Comparison of ENCODE assay signal across 1 cellular context in the genomic region with DNA sequence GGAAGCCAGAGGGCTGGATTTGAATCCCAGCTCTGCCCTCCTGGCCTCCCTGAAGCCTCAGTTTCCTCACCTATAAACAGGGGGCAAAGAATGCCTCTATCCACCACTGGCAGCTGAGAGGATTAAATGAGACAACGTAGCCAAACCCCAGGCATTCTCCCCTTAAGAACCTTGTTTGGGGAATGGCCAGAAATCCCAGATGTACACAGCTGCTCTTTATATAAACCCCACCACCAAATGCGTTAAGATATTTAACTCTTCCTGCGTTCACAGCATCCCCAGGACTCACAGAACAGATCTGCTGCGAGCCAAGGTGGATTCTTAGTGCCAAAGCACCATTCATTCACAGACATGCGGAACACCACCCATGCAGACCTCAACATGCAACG.
A peak's percentile ranks its signal among the peaks of the same experiment; 100 is the strongest.
TF ChIP-seq lines count a peak whose summit lies in the region.

No MANE protein-coding gene starts in this region.

TF ChIP-seq in K562, 482 proteins besides CTCF, POLR2A, EP300 and RAD21 (continued from another document):
- TF ChIP-seq, protein P1, sequence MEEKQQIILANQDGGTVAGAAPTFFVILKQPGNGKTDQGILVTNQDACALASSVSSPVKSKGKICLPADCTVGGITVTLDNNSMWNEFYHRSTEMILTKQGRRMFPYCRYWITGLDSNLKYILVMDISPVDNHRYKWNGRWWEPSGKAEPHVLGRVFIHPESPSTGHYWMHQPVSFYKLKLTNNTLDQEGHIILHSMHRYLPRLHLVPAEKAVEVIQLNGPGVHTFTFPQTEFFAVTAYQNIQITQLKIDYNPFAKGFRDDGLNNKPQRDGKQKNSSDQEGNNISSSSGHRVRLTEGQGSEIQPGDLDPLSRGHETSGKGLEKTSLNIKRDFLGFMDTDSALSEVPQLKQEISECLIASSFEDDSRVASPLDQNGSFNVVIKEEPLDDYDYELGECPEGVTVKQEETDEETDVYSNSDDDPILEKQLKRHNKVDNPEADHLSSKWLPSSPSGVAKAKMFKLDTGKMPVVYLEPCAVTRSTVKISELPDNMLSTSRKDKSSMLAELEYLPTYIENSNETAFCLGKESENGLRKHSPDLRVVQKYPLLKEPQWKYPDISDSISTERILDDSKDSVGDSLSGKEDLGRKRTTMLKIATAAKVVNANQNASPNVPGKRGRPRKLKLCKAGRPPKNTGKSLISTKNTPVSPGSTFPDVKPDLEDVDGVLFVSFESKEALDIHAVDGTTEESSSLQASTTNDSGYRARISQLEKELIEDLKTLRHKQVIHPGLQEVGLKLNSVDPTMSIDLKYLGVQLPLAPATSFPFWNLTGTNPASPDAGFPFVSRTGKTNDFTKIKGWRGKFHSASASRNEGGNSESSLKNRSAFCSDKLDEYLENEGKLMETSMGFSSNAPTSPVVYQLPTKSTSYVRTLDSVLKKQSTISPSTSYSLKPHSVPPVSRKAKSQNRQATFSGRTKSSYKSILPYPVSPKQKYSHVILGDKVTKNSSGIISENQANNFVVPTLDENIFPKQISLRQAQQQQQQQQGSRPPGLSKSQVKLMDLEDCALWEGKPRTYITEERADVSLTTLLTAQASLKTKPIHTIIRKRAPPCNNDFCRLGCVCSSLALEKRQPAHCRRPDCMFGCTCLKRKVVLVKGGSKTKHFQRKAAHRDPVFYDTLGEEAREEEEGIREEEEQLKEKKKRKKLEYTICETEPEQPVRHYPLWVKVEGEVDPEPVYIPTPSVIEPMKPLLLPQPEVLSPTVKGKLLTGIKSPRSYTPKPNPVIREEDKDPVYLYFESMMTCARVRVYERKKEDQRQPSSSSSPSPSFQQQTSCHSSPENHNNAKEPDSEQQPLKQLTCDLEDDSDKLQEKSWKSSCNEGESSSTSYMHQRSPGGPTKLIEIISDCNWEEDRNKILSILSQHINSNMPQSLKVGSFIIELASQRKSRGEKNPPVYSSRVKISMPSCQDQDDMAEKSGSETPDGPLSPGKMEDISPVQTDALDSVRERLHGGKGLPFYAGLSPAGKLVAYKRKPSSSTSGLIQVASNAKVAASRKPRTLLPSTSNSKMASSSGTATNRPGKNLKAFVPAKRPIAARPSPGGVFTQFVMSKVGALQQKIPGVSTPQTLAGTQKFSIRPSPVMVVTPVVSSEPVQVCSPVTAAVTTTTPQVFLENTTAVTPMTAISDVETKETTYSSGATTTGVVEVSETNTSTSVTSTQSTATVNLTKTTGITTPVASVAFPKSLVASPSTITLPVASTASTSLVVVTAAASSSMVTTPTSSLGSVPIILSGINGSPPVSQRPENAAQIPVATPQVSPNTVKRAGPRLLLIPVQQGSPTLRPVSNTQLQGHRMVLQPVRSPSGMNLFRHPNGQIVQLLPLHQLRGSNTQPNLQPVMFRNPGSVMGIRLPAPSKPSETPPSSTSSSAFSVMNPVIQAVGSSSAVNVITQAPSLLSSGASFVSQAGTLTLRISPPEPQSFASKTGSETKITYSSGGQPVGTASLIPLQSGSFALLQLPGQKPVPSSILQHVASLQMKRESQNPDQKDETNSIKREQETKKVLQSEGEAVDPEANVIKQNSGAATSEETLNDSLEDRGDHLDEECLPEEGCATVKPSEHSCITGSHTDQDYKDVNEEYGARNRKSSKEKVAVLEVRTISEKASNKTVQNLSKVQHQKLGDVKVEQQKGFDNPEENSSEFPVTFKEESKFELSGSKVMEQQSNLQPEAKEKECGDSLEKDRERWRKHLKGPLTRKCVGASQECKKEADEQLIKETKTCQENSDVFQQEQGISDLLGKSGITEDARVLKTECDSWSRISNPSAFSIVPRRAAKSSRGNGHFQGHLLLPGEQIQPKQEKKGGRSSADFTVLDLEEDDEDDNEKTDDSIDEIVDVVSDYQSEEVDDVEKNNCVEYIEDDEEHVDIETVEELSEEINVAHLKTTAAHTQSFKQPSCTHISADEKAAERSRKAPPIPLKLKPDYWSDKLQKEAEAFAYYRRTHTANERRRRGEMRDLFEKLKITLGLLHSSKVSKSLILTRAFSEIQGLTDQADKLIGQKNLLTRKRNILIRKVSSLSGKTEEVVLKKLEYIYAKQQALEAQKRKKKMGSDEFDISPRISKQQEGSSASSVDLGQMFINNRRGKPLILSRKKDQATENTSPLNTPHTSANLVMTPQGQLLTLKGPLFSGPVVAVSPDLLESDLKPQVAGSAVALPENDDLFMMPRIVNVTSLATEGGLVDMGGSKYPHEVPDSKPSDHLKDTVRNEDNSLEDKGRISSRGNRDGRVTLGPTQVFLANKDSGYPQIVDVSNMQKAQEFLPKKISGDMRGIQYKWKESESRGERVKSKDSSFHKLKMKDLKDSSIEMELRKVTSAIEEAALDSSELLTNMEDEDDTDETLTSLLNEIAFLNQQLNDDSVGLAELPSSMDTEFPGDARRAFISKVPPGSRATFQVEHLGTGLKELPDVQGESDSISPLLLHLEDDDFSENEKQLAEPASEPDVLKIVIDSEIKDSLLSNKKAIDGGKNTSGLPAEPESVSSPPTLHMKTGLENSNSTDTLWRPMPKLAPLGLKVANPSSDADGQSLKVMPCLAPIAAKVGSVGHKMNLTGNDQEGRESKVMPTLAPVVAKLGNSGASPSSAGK (IDR thresholded peaks at IDR 0.05): no peak
- TF ChIP-seq, protein P2, sequence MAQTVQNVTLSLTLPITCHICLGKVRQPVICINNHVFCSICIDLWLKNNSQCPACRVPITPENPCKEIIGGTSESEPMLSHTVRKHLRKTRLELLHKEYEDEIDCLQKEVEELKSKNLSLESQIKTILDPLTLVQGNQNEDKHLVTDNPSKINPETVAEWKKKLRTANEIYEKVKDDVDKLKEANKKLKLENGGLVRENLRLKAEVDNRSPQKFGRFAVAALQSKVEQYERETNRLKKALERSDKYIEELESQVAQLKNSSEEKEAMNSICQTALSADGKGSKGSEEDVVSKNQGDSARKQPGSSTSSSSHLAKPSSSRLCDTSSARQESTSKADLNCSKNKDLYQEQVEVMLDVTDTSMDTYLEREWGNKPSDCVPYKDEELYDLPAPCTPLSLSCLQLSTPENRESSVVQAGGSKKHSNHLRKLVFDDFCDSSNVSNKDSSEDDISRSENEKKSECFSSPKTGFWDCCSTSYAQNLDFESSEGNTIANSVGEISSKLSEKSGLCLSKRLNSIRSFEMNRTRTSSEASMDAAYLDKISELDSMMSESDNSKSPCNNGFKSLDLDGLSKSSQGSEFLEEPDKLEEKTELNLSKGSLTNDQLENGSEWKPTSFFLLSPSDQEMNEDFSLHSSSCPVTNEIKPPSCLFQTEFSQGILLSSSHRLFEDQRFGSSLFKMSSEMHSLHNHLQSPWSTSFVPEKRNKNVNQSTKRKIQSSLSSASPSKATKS (CRISPR knock-in tag; IDR thresholded peaks at IDR 0.05): no peak
- TF ChIP-seq MYBL2 (IDR thresholded peaks at IDR 0.05; ENCODE audit: low read depth): no peak
- no peak for TF ChIP-seq MYBL2 (CRISPR knock-in tag; IDR thresholded peaks at IDR 0.05; ENCODE audit: borderline replicate concordance)
- no peak for TF ChIP-seq KLF16 (IDR thresholded peaks at IDR 0.05)
- peak; percentile 12 for TF ChIP-seq KDM5B (IDR thresholded peaks at IDR 0.05; ENCODE audit: insufficient replicate concordance, low read depth, low read length)
